In the genomic region with DNA sequence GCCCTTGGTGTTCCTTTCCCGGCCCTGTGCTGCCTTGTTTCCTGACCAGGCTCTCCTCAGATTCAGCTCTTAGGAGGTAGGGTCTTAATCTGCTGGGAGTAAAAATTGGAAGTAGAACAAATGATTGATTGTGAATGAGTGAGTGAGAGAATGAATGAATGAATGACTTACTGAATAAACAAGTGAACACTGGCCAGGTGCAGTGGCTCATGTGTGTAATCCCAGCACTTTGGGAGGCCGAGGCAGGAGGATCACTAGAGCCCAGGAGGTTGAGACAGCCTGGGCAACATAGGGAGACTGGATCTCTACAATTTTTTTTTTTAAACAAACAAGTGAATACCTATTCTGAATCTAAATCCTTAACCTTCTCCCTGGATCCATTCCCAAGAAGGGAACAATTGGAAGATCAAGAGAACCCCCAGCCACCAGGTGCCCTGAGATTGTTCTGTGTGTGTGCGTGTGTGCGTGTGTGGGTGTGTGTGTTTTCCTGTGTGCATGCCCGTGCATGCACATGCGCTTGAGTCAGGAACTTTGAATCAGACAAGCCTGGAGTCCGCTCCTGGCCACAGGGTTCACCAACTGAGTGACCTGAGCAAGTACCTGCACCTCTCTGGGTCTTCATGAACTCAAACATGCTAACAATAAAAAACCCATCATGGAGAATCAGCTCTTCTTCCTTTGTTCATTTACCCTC, we compare ENCODE assay signal across 18 cellular contexts. TPM values are rescaled to one million over a fixed set of nuclear protein-coding genes. Genes with fewer than 3 reads are reported as not detected.
DNase-seq lines count a peak whose midpoint lies in the region; ATAC-seq and TF ChIP-seq lines count a peak whose summit lies in the region.
"Had no signal": no experiment of that assay in that cellular context is flagged by ENCODE, and none has a peak within 500 bp of the region (broad histone marks: within the 10 kb centered on the region; RNA-seq: fewer than 3 reads in every experiment).

No MANE protein-coding gene starts in this region.

- peak overlapping the region; percentile 8 for H3K27ac Mint-ChIP-seq in activated T-cell treated with anti-CD3 and anti-CD28 coated beads, Interleukin-2, amount 50 U/mL, for 72 hours

- H3K9me3 ChIP-seq in breast epithelium (no peaks in the 10 kb centered on the region), esophagus squamous epithelium (no peaks in the 10 kb centered on the region), adrenal gland (replicated peaks in 1 of 3) (no peaks in the 10 kb centered on the region)
- H3K9me3 ChIP-seq: HAP-1, SK-N-SH had no signal

- H3K4me3 ChIP-seq in breast epithelium (no peak overlapping the region), esophagus squamous epithelium (no peak overlapping the region), adrenal gland (no peak overlapping the region)
- H3K4me3 ChIP-seq: HAP-1 had no signal

- intact Hi-C loops in breast epithelium (cut with DNase I; ENCODE audit: low total_unique reads): no loop called here
- intact Hi-C loops in esophagus squamous epithelium (cut with DNase I): no loop called here
- intact Hi-C loops in adrenal gland (cut with DNase I): no loop called here

- no peaks in the 10 kb centered on the region for H3K36me3 ChIP-seq in breast epithelium
- H3K36me3 ChIP-seq in esophagus squamous epithelium: no peaks in the 10 kb centered on the region
- no peaks in the 10 kb centered on the region for H3K36me3 ChIP-seq in adrenal gland (replicated peaks in 1 of 2)
- H3K36me3 ChIP-seq: HAP-1 had no signal

- TF ChIP-seq POLR2A in breast epithelium (IDR thresholded peaks at IDR 0.05) (no peak), esophagus squamous epithelium (IDR thresholded peaks at IDR 0.05) (no peak), adrenal gland (IDR thresholded peaks at IDR 0.05) (no peak)

- H3K9me3 Mint-ChIP-seq in activated T-cell treated with anti-CD3 and anti-CD28 coated beads, Interleukin-2, amount 50 U/mL, for 72 hours: no peaks in the 10 kb centered on the region
- H3K9me3 Mint-ChIP-seq in activated T-cell treated with anti-CD3 and anti-CD28 coated beads, Interleukin-2, amount 50 U/mL, for 4 hours: no peaks in the 10 kb centered on the region

- no peak overlapping the region for H3K4me3 Mint-ChIP-seq in activated T-cell treated with anti-CD3 and anti-CD28 coated beads, Interleukin-2, amount 50 U/mL, for 72 hours
- no peak overlapping the region for H3K4me3 Mint-ChIP-seq in activated T-cell treated with anti-CD3 and anti-CD28 coated beads, Interleukin-2, amount 50 U/mL, for 4 hours

- H3K27me3 Mint-ChIP-seq in activated T-cell treated with anti-CD3 and anti-CD28 coated beads, Interleukin-2, amount 50 U/mL, for 72 hours (ENCODE audit: low read depth): peaks cover 46% of the 10 kb centered on the region
- H3K27me3 Mint-ChIP-seq in activated T-cell treated with anti-CD3 and anti-CD28 coated beads, Interleukin-2, amount 50 U/mL, for 4 hours (ENCODE audit: low read depth): peaks cover 48% of the 10 kb centered on the region

- 40 to 54% methylated on average over 7 of the region's 7 CpGs for WGBS in esophagus squamous epithelium, 2 donors
- 77 to 92% (median 88%) methylated on average over 6 to 7 of the region's 7 CpGs for WGBS in adrenal gland, 4 donors

- DNase-seq in activated T-cell treated with anti-CD3 and anti-CD28 coated beads, Interleukin-2, amount 50 U/mL, for 72 hours: no peak
- DNase-seq in activated T-cell treated with anti-CD3 and anti-CD28 coated beads, Interleukin-2, amount 50 U/mL, for 4 hours: no peak
- DNase-seq in breast epithelium (ENCODE audit: low spot score in 2 of 2): no peak
- DNase-seq in esophagus squamous epithelium (lab: John Stamatoyannopoulos, UW): no peak
- no peak for DNase-seq in adrenal gland
- DNase-seq in NCI-H2029 (lab: John Stamatoyannopoulos, UW): no peak
- no peak for DNase-seq in pons (ENCODE audit: low spot score)
- DNase-seq: DMS 273 treated with DMSO at 0.1 percent for 48 hours, NCI-H1436 treated with DMSO at 0.1 percent for 48 hours, NCI-H2107, NCI-H226, NCI-H526 treated with DMSO at 0.1 percent for 48 hours, SK-N-SH had no signal

- ATAC-seq in activated T-cell treated with anti-CD3 and anti-CD28 coated beads, Interleukin-2, amount 50 U/mL, for 72 hours (replicated peaks in 1 of 2): no peak
- no peak for ATAC-seq in activated T-cell treated with anti-CD3 and anti-CD28 coated beads, Interleukin-2, amount 50 U/mL, for 4 hours
- no peak for ATAC-seq in HG02970 (IDR thresholded peaks at IDR 0.05; ENCODE audit: low FRiP score, unreplicated experiment)
- ATAC-seq: Right ventricle myocardium inferior had no signal

- TF ChIP-seq CTCF in breast epithelium (IDR thresholded peaks at IDR 0.05) (no peak), esophagus squamous epithelium (IDR thresholded peaks at IDR 0.05) (no peak), adrenal gland (IDR thresholded peaks at IDR 0.05) (no peak)

- H3K27me3 ChIP-seq in breast epithelium (peaks cover 4 to 9% of the 10 kb centered on the region in 2 donors), esophagus squamous epithelium (peaks cover 0 to 22% (median 0%) of the 10 kb centered on the region in 4 donors), adrenal gland (peaks cover 21% of the 10 kb centered on the region)

- no peaks in the 10 kb centered on the region for H3K36me3 Mint-ChIP-seq in activated T-cell treated with anti-CD3 and anti-CD28 coated beads, Interleukin-2, amount 50 U/mL, for 72 hours (ENCODE audit: insufficient read depth in 2 of 2)
- H3K36me3 Mint-ChIP-seq in activated T-cell treated with anti-CD3 and anti-CD28 coated beads, Interleukin-2, amount 50 U/mL, for 4 hours (ENCODE audit: insufficient read depth): peaks cover 3% of the 10 kb centered on the region

- H3K4me1 Mint-ChIP-seq in activated T-cell treated with anti-CD3 and anti-CD28 coated beads, Interleukin-2, amount 50 U/mL, for 72 hours (ENCODE audit: low read depth): peaks cover 15% of the 10 kb centered on the region
- H3K4me1 Mint-ChIP-seq in activated T-cell treated with anti-CD3 and anti-CD28 coated beads, Interleukin-2, amount 50 U/mL, for 4 hours (ENCODE audit: low read depth): peaks cover 4% of the 10 kb centered on the region

- H3K27ac ChIP-seq in breast epithelium (peak overlapping the region; percentile 23 to 38), esophagus squamous epithelium (peak overlapping the region; percentile 24 to 61 (median 50)), adrenal gland (no peak overlapping the region)
- H3K27ac ChIP-seq: 22Rv1 had no signal

- H3K4me1 ChIP-seq in breast epithelium (peaks cover 0 to 1% of the 10 kb centered on the region in 2 donors), esophagus squamous epithelium (peaks cover 0 to 55% (median 18%) of the 10 kb centered on the region in 3 donors), adrenal gland (replicated peaks in 1 of 2) (no peaks in the 10 kb centered on the region)
- H3K4me1 ChIP-seq: HAP-1 had no signal

RNA-seq across cellular contexts. Expression of a gene that starts 24.3 kb away (rescaled TPM):
- total RNA-seq in activated T-cell treated with anti-CD3 and anti-CD28 coated beads, Interleukin-2, amount 50 U/mL, for 72 hours: 1 to 10 TPM; 1.9 to 2.1 TPM
- 1 to 10 TPM; 3.1 to 3.5 (median 3.2) TPM for total RNA-seq in activated T-cell treated with anti-CD3 and anti-CD28 coated beads, Interleukin-2, amount 50 U/mL, for 4 hours
- 100 to 1,000 TPM in 1 of 3 donors, 10 to 100 TPM in 2; 12.2 to 136 (median 26.9) TPM for total RNA-seq in breast epithelium
- 10 to 100 TPM; 12.2 to 40.6 (median 22.1) TPM for total RNA-seq in esophagus squamous epithelium
- 10 to 100 TPM; 11.2 to 68.5 (median 46.9) TPM for total RNA-seq in adrenal gland
- 10 to 100 TPM in 2 of 3 donors, 1 to 10 TPM in 1; 3.8 to 36.2 (median 21.8) TPM for polyA plus RNA-seq in adrenal gland
- total RNA-seq: HT1080 had no signal

Comparison
In these comparisons a context has a peak if more than half of its experiments do, and no peak if none do; other contexts are left out.
1. H3K27ac ChIP-seq: peak in breast epithelium (2 of 2) and esophagus squamous epithelium (4 of 4); none in adrenal gland (0 of 5).